9 cellular contexts compared by ENCODE assay signal in genomic region chr1:41670558-41670957, GRCh38.
A peak's percentile ranks its signal among the peaks of the same experiment; 100 is the strongest.
DNase-seq lines count a peak whose midpoint lies in the region; TF ChIP-seq lines count a peak whose summit lies in the region.
"Had no signal": no experiment of that assay in that cellular context is flagged by ENCODE, and none has a peak within 500 bp of the region (broad histone marks: within the 10 kb centered on the region; RNA-seq: fewer than 3 reads in every experiment).

No MANE protein-coding gene starts in this region.

- peak overlapping the region; percentile 82 for H3K27ac Mint-ChIP-seq in activated T-helper 1 cell treated with anti-CD3 and anti-CD28 coated beads, Interleukin-12 subunit alpha, Interleukin-12 subunit beta, Interleukin-2, Interleukin-4 antibody, amounts not matched to agents 30 ng/mL and 10 ng/mL and 1 ng/mL, durations not matched to agents 14 hours and 24 hours and 36 hours
- H3K27ac Mint-ChIP-seq in immature natural killer cell = peak overlapping the region in 4 of 6 donors; percentile 6 to 41 (median 25)

- H3K4me3 ChIP-seq in sigmoid colon = no peak overlapping the region
- H3K4me3 ChIP-seq in effector memory CD4-positive, alpha-beta T cell (ENCODE audit: insufficient read depth, low read depth, low read length, poor library complexity, severe bottlenecking) = no peak overlapping the region

- H3K9me3 Mint-ChIP-seq in activated T-helper 1 cell treated with anti-CD3 and anti-CD28 coated beads, Interleukin-12 subunit alpha, Interleukin-12 subunit beta, Interleukin-2, Interleukin-4 antibody, amounts not matched to agents 30 ng/mL and 10 ng/mL and 1 ng/mL, durations not matched to agents 14 hours and 24 hours and 36 hours = no peaks in the 10 kb centered on the region
- no peaks in the 10 kb centered on the region for H3K9me3 Mint-ChIP-seq in immature natural killer cell

- H3K4me3 Mint-ChIP-seq in activated T-helper 1 cell treated with anti-CD3 and anti-CD28 coated beads, Interleukin-12 subunit alpha, Interleukin-12 subunit beta, Interleukin-2, Interleukin-4 antibody, amounts not matched to agents 30 ng/mL and 10 ng/mL and 1 ng/mL, durations not matched to agents 14 hours and 24 hours and 36 hours = peak overlapping the region; percentile 50
- no peak overlapping the region for H3K4me3 Mint-ChIP-seq in immature natural killer cell

- no peak for TF ChIP-seq CTCF in sigmoid colon (IDR thresholded peaks at IDR 0.05)

- WGBS in sigmoid colon, 2 donors = 86% methylated on average over 4 of the region's 4 CpGs

- H3K36me3 Mint-ChIP-seq in activated T-helper 1 cell treated with anti-CD3 and anti-CD28 coated beads, Interleukin-12 subunit alpha, Interleukin-12 subunit beta, Interleukin-2, Interleukin-4 antibody, amounts not matched to agents 30 ng/mL and 10 ng/mL and 1 ng/mL, durations not matched to agents 14 hours and 24 hours and 36 hours (ENCODE audit: low read depth) = no peaks in the 10 kb centered on the region
- H3K36me3 Mint-ChIP-seq in immature natural killer cell = peaks cover 0 to 7% (median 3%) of the 10 kb centered on the region in 3 donors

- peak; percentile 50 for DNase-seq in ACHN
- peak; percentile 40 for DNase-seq in HCEC 1CT
- no peak for DNase-seq in activated T-helper 1 cell treated with anti-CD3 and anti-CD28 coated beads, Interleukin-12 subunit alpha, Interleukin-12 subunit beta, Interleukin-2, Interleukin-4 antibody, amounts not matched to agents 30 ng/mL and 10 ng/mL and 1 ng/mL, durations not matched to agents 14 hours and 24 hours and 36 hours (ENCODE audit: low spot score)
- DNase-seq in immature natural killer cell = no peak
- no peak for DNase-seq in NCI-H2196 treated with DMSO at 0.1 percent for 48 hours (lab: John Stamatoyannopoulos, UW; ENCODE audit: unreplicated experiment)
- DNase-seq in ureter (ENCODE audit: low spot score) = no peak
- no peak for DNase-seq in sigmoid colon
- no peak for DNase-seq in effector memory CD4-positive, alpha-beta T cell
- DNase-seq: NCI-H187 treated with DMSO at 0.1 percent for 48 hours had no signal

- intact Hi-C loops in activated T-helper 1 cell treated with anti-CD3 and anti-CD28 coated beads, Interleukin-12 subunit alpha, Interleukin-12 subunit beta, Interleukin-2, Interleukin-4 antibody, amounts not matched to agents 30 ng/mL and 10 ng/mL and 1 ng/mL, durations not matched to agents 14 hours and 24 hours and 36 hours (cut with micrococcal nuclease) = loop anchor here (1.0 kb wide), 1 partner anchor 8 kb away; no protein-coding TSS in a partner anchor
- intact Hi-C loops in sigmoid colon (cut with DNase I) = no loop called here

- in situ Hi-C loops in ACHN (cut with HindIII; ENCODE audit: low pct_ligation_motif_present, low pct_unique_long_range_greater_than_20kb, low sequenced_read_pairs) = no loop called here

- H3K4me1 Mint-ChIP-seq in activated T-helper 1 cell treated with anti-CD3 and anti-CD28 coated beads, Interleukin-12 subunit alpha, Interleukin-12 subunit beta, Interleukin-2, Interleukin-4 antibody, amounts not matched to agents 30 ng/mL and 10 ng/mL and 1 ng/mL, durations not matched to agents 14 hours and 24 hours and 36 hours (ENCODE audit: low read depth) = peaks cover 97% of the 10 kb centered on the region
- peaks cover 63 to 64% of the 10 kb centered on the region in 2 donors for H3K4me1 Mint-ChIP-seq in immature natural killer cell

- no peaks in the 10 kb centered on the region for H3K36me3 ChIP-seq in sigmoid colon
- H3K36me3 ChIP-seq in effector memory CD4-positive, alpha-beta T cell (ENCODE audit: control insufficient read depth, insufficient read depth, low read length) = no peaks in the 10 kb centered on the region

- no peak for TF ChIP-seq POLR2A in sigmoid colon (IDR thresholded peaks at IDR 0.05)

- no peaks in the 10 kb centered on the region for H3K27me3 Mint-ChIP-seq in activated T-helper 1 cell treated with anti-CD3 and anti-CD28 coated beads, Interleukin-12 subunit alpha, Interleukin-12 subunit beta, Interleukin-2, Interleukin-4 antibody, amounts not matched to agents 30 ng/mL and 10 ng/mL and 1 ng/mL, durations not matched to agents 14 hours and 24 hours and 36 hours (ENCODE audit: insufficient read depth)
- H3K27me3 Mint-ChIP-seq in immature natural killer cell (ENCODE audit: low read depth in 3 of 3) = peaks cover 0 to 6% (median 4%) of the 10 kb centered on the region in 3 donors

- no peak for TF ChIP-seq EP300 in sigmoid colon (IDR thresholded peaks at IDR 0.05)

- no peaks in the 10 kb centered on the region for H3K27me3 ChIP-seq in sigmoid colon
- H3K27me3 ChIP-seq in effector memory CD4-positive, alpha-beta T cell (replicated peaks; ENCODE audit: control insufficient read depth, insufficient read depth, low read length, poor library complexity, severe bottlenecking) = no peaks in the 10 kb centered on the region

- H3K27ac ChIP-seq in sigmoid colon = no peak overlapping the region
- H3K27ac ChIP-seq in effector memory CD4-positive, alpha-beta T cell (ENCODE audit: insufficient read depth, low read length, poor library complexity, severe bottlenecking) = no peak overlapping the region

- H3K9me3 ChIP-seq in sigmoid colon = no peaks in the 10 kb centered on the region
- no peaks in the 10 kb centered on the region for H3K9me3 ChIP-seq in effector memory CD4-positive, alpha-beta T cell (ENCODE audit: control insufficient read depth, low read length)

- H3K4me1 ChIP-seq in sigmoid colon = peaks cover 0 to 6% (median 0%) of the 10 kb centered on the region in 4 donors
- peaks cover 76% of the 10 kb centered on the region for H3K4me1 ChIP-seq in effector memory CD4-positive, alpha-beta T cell (ENCODE audit: control insufficient read depth, insufficient read depth, low read length, poor library complexity, severe bottlenecking)

Comparison
In these comparisons a context has a peak if more than half of its experiments do, and no peak if none do; other contexts are left out.
1. DNase-seq: peak in ACHN (single experiment) and HCEC 1CT (single experiment); none in activated T-helper 1 cell treated with anti-CD3 and anti-CD28 coated beads, Interleukin-12 subunit alpha, Interleukin-12 subunit beta, Interleukin-2, Interleukin-4 antibody, amounts not matched to agents 30 ng/mL and 10 ng/mL and 1 ng/mL, durations not matched to agents 14 hours and 24 hours and 36 hours (single experiment), immature natural killer cell (0 of 3), NCI-H2196 treated with DMSO at 0.1 percent for 48 hours (single experiment), ureter (single experiment), sigmoid colon (single experiment) and effector memory CD4-positive, alpha-beta T cell (0 of 3).